In genomic region chr5:7824995-7825394, GRCh38 we compare ENCODE assay signal across 25 cellular contexts. TPM values are rescaled to one million over a fixed set of nuclear protein-coding genes. Genes with fewer than 3 reads are reported as not detected.
"Had no signal": no experiment of that assay in that cellular context is flagged by ENCODE, and none has a peak within 500 bp of the region (broad histone marks: within the 10 kb centered on the region; RNA-seq: fewer than 3 reads in every experiment).

No MANE protein-coding gene starts in this region.

- H3K27ac Mint-ChIP-seq: activated CD8-positive, alpha-beta T cell treated with anti-CD3 and anti-CD28 coated beads, Interleukin-2, amount 10 ng/mL, durations not matched to agents 7 days and 5 days; activated naive CD4-positive, alpha-beta T cell treated with anti-CD3 and anti-CD28 coated beads, Interleukin-2, amount 50 U/mL, for 24 hours had no signal

- H3K4me3 ChIP-seq: breast epithelium had no signal

- H3K4me1 Mint-ChIP-seq: activated naive CD4-positive, alpha-beta T cell treated with anti-CD3 and anti-CD28 coated beads, Interleukin-2, amount 50 U/mL, for 24 hours; central memory CD8-positive, alpha-beta T cell had no signal

- H3K9me3 Mint-ChIP-seq: activated naive CD4-positive, alpha-beta T cell treated with anti-CD3 and anti-CD28 coated beads, Interleukin-2, amount 50 U/mL, for 24 hours; central memory CD8-positive, alpha-beta T cell had no signal

- H3K36me3 ChIP-seq: breast epithelium had no signal

- H3K4me1 ChIP-seq: breast epithelium had no signal

- H3K27me3 ChIP-seq: breast epithelium had no signal

- H3K36me3 Mint-ChIP-seq: activated naive CD4-positive, alpha-beta T cell treated with anti-CD3 and anti-CD28 coated beads, Interleukin-2, amount 50 U/mL, for 24 hours had no signal

- H3K9me3 ChIP-seq: breast epithelium had no signal

- H3K27ac ChIP-seq: breast epithelium had no signal

- ATAC-seq: activated CD8-positive, alpha-beta T cell treated with anti-CD3 and anti-CD28 coated beads, Interleukin-2, amount 10 ng/mL, durations not matched to agents 7 days and 5 days had no signal

- H3K4me3 Mint-ChIP-seq: activated CD8-positive, alpha-beta T cell treated with anti-CD3 and anti-CD28 coated beads, Interleukin-2, amount 10 ng/mL, durations not matched to agents 7 days and 5 days; activated naive CD4-positive, alpha-beta T cell treated with anti-CD3 and anti-CD28 coated beads, Interleukin-2, amount 50 U/mL, for 24 hours; central memory CD8-positive, alpha-beta T cell had no signal

- DNase-seq: activated CD4-positive, alpha-beta T cell treated with anti-CD3 and anti-CD28 coated beads for 48 hours; activated CD4-positive, alpha-beta T cell treated with anti-CD3 and anti-CD28 coated beads, Interleukin-2, amount 50 U/mL, for 4 hours; activated CD4-positive, CD25-positive, alpha-beta regulatory T cell treated with anti-CD3 and anti-CD28 coated beads, Interleukin-2, amount 50 U/mL, for 72 hours; activated CD8-positive, alpha-beta memory T cell treated with anti-CD3 and anti-CD28 coated beads, Interleukin-2, amount 50 U/mL, for 48 hours; activated CD8-positive, alpha-beta T cell treated with anti-CD3 and anti-CD28 coated beads, Interleukin-2, amount 10 ng/mL, durations not matched to agents 7 days and 5 days; activated T-cell treated with anti-CD3 and anti-CD28 coated beads, Interleukin-2, amount 50 U/mL, for 1 hour; aorta; NCI-H1048; NCI-H146; NCI-H187 treated with DMSO at 0.1 percent for 48 hours; NCI-H2081 treated with DMSO at 0.1 percent for 48 hours; NCI-H2171; NCI-H2227 treated with DMSO at 0.1 percent for 48 hours; NCI-H446 treated with DMSO at 0.1 percent for 48 hours; NCI-H524 treated with DMSO at 0.1 percent for 48 hours; NCI-H82; SIG-M5; T-helper 1 cell had no signal

RNA-seq across cellular contexts. Expression of gene CFAP90, which starts 25.9 kb away (rescaled TPM):
- total RNA-seq: activated CD8-positive, alpha-beta T cell treated with anti-CD3 and anti-CD28 coated beads, Interleukin-2, amount 10 ng/mL, durations not matched to agents 7 days and 5 days; LHCN-M2; OCI-LY7; RPMI7951; T-helper 2 cell treated with Interferon-gamma antibody and Interleukin-4, amounts not matched to agents 100 ng/mL and 5 ng/mL, for 36 hours had no signal
